In genomic region chr5:88145205-88145602, GRCh38 we compare ENCODE assay signal across 13 cellular contexts.
DNase-seq lines count a peak whose midpoint lies in the region; ATAC-seq and TF ChIP-seq lines count a peak whose summit lies in the region.
"Had no signal": no experiment of that assay in that cellular context is flagged by ENCODE, and none has a peak within 500 bp of the region (broad histone marks: within the 10 kb centered on the region; RNA-seq: fewer than 3 reads in every experiment).

No MANE protein-coding gene starts in this region.

- H3K4me1 ChIP-seq in fibroblast of lung (ENCODE audit: control insufficient read depth, extremely low read depth, insufficient read depth, low read length) (peaks cover 4% of the 10 kb centered on the region), trophoblast cell (ENCODE audit: control insufficient read depth in 1 of 2, insufficient read depth in 2 of 2, low read length in 2 of 2) (peaks cover 16 to 17% of the 10 kb centered on the region in 2 experiments)
- H3K4me1 ChIP-seq: BLaER1 treated with 17β-estradiol and CSF1 and Interleukin-3, amounts not matched to agents 10 nM and 100 nM had no signal

- peaks cover 2% of the 10 kb centered on the region for H4K20me1 ChIP-seq in fibroblast of lung (ENCODE audit: control insufficient read depth, extremely low read depth, insufficient read depth, low read length)

- no peak overlapping the region for H3K27ac Mint-ChIP-seq in CD4-positive, alpha-beta T cell
- no peak overlapping the region for H3K27ac Mint-ChIP-seq in T-helper 17 cell

- H2BK12ac ChIP-seq in trophoblast cell (ENCODE audit: low read length) = no peak overlapping the region

- peaks cover 6% of the 10 kb centered on the region for H3K9me3 Mint-ChIP-seq in CD4-positive, alpha-beta T cell

- H3K79me2 ChIP-seq in fibroblast of lung (ENCODE audit: control insufficient read depth, insufficient read depth, low read length) (no peaks in the 10 kb centered on the region), trophoblast cell (ENCODE audit: control insufficient read depth, insufficient read depth, low read length, poor library complexity) (no peaks in the 10 kb centered on the region)

- H2BK120ac ChIP-seq in trophoblast cell (ENCODE audit: insufficient read depth, low read length, poor library complexity) = no peak overlapping the region

- H3K14ac ChIP-seq in trophoblast cell (ENCODE audit: low read length) = no peak overlapping the region

- peaks cover 8% of the 10 kb centered on the region for H3K4me1 Mint-ChIP-seq in CD4-positive, alpha-beta T cell (ENCODE audit: low read depth)
- peaks cover 9% of the 10 kb centered on the region for H3K4me1 Mint-ChIP-seq in T-helper 17 cell

- H3K9ac ChIP-seq in fibroblast of lung (ENCODE audit: insufficient read depth, low read length) (no peak overlapping the region), trophoblast cell (ENCODE audit: low read length) (no peak overlapping the region)
- H3K9ac ChIP-seq: BLaER1 treated with 17β-estradiol and CSF1 and Interleukin-3, amounts not matched to agents 10 nM and 100 nM had no signal

- H3K23ac ChIP-seq in trophoblast cell (ENCODE audit: low read length) = no peak overlapping the region

- no peak overlapping the region for H3K27ac ChIP-seq in CD4-positive, alpha-beta T cell (ENCODE audit: low read depth, low read length)
- H3K27ac ChIP-seq in fibroblast of lung (ENCODE audit: insufficient read depth, low read length) (no peak overlapping the region), trophoblast cell (ENCODE audit: low read depth, low read length) (no peak overlapping the region)
- H3K27ac ChIP-seq: BLaER1 treated with 17β-estradiol and CSF1 and Interleukin-3, amounts not matched to agents 10 nM and 100 nM; body of pancreas; esophagus squamous epithelium had no signal

- POLR2A ChIA-PET in CD4-positive, alpha-beta T cell (lab: Charles Lee) = interaction anchor here (1.0 kb wide), 1 partner anchor 32 kb away, joined by 3 read pairs; no protein-coding TSS in a partner anchor

- DNase-seq in CD4-positive, alpha-beta T cell = no peak
- no peak for DNase-seq in T-helper 17 cell
- DNase-seq in fibroblast of lung (ENCODE audit: low read depth in 2 of 2) = no peak
- DNase-seq in trophoblast cell = no peak
- DNase-seq in erythroblast (lab: John Stamatoyannopoulos, UW) = no peak
- DNase-seq in NCI-H1417 treated with DMSO at 0.1 percent for 48 hours (lab: John Stamatoyannopoulos, UW) = no peak
- no peak for DNase-seq in HK-2 (ENCODE audit: unreplicated experiment)
- DNase-seq in activated CD8-positive, alpha-beta memory T cell treated with anti-CD3 and anti-CD28 coated beads, Interleukin-2, amount 50 U/mL, for 4 hours = no peak
- DNase-seq: activated CD4-positive, alpha-beta T cell treated with anti-CD3 and anti-CD28 coated beads, Interleukin-2, amount 50 U/mL, for 1 hour; esophagus squamous epithelium; SIG-M5 had no signal

- H4K91ac ChIP-seq in trophoblast cell (ENCODE audit: low read depth, low read length) = no peak overlapping the region

- H4K12ac ChIP-seq in trophoblast cell (ENCODE audit: low read depth, low read length) = no peak overlapping the region

- no peak for TF ChIP-seq CTCF in CD4-positive, alpha-beta T cell (IDR thresholded peaks at IDR 0.05)
- TF ChIP-seq CTCF in fibroblast of lung (conservative IDR thresholded peaks at IDR 0.05 in 1 of 2, IDR thresholded peaks at IDR 0.05 in 1 of 2; ENCODE audit: low read depth in 1 of 2, low read length in 2 of 2) = no peak

- no peak overlapping the region for H2AFZ ChIP-seq in fibroblast of lung (ENCODE audit: low read length)
- H2AFZ ChIP-seq in trophoblast cell (ENCODE audit: insufficient read depth, low read length, poor library complexity) = no peak overlapping the region

- H2AK5ac ChIP-seq in trophoblast cell (ENCODE audit: low read length) = no peak overlapping the region

- CTCF ChIA-PET in CD4-positive, alpha-beta T cell (lab: Charles Lee) = no interaction called here

- H3K4me3 ChIP-seq in fibroblast of lung (replicated peaks in 1 of 4; ENCODE audit: control extremely low read depth in 1 of 4, insufficient read depth in 1 of 4, low read depth in 3 of 4, low read length in 4 of 4) (peak overlapping the region in 3 of 4 experiments; percentile 8 to 33 (median 32)), trophoblast cell (ENCODE audit: low read depth, low read length) (no peak overlapping the region)
- H3K4me3 ChIP-seq: BLaER1 treated with 17β-estradiol and CSF1 and Interleukin-3, amounts not matched to agents 10 nM and 100 nM; body of pancreas had no signal

- no peaks in the 10 kb centered on the region for H3K36me3 Mint-ChIP-seq in CD4-positive, alpha-beta T cell (ENCODE audit: low read depth)
- H3K36me3 Mint-ChIP-seq in T-helper 17 cell (ENCODE audit: low read depth) = no peaks in the 10 kb centered on the region

- H3K4ac ChIP-seq in trophoblast cell (ENCODE audit: low read depth, low read length) = no peak overlapping the region

- peak overlapping the region; percentile 57 for H3K4me3 Mint-ChIP-seq in CD4-positive, alpha-beta T cell
- peak overlapping the region; percentile 34 for H3K4me3 Mint-ChIP-seq in T-helper 17 cell

- H3K27me3 Mint-ChIP-seq in CD4-positive, alpha-beta T cell = peaks cover 30% of the 10 kb centered on the region
- peaks cover 37% of the 10 kb centered on the region for H3K27me3 Mint-ChIP-seq in T-helper 17 cell

- H3K27me3 ChIP-seq in CD4-positive, alpha-beta T cell (ENCODE audit: control insufficient read depth, insufficient read depth, low read length) = peaks cover 74% of the 10 kb centered on the region
- H3K27me3 ChIP-seq in fibroblast of lung (ENCODE audit: control insufficient read depth, insufficient read depth, low read length) (peaks cover 34% of the 10 kb centered on the region), trophoblast cell (ENCODE audit: insufficient read depth, low read length) (peaks cover 26% of the 10 kb centered on the region)

- H3K18ac ChIP-seq in trophoblast cell (ENCODE audit: low read length) = no peak overlapping the region

- intact Hi-C loops in CD4-positive, alpha-beta T cell (cut with DNase I, micrococcal nuclease) = loop anchor here in 1 of 2 experiments (10.0 kb wide), 1 partner anchor 120 kb away; the partner anchor contains the start of gene TMEM161B

- no peak overlapping the region for H2BK5ac ChIP-seq in trophoblast cell (ENCODE audit: low read depth, low read length, poor library complexity)

- H4K8ac ChIP-seq in trophoblast cell (ENCODE audit: low read depth, low read length) = peak overlapping the region; percentile 23

- H3K36me3 ChIP-seq in fibroblast of lung (ENCODE audit: control insufficient read depth, insufficient read depth, low read length) (no peaks in the 10 kb centered on the region), trophoblast cell (ENCODE audit: control insufficient read depth in 1 of 2, insufficient read depth in 2 of 2, low read length in 2 of 2) (no peaks in the 10 kb centered on the region)
- H3K36me3 ChIP-seq: BLaER1 treated with 17β-estradiol and CSF1 and Interleukin-3, amounts not matched to agents 10 nM and 100 nM; esophagus squamous epithelium had no signal

- TF ChIP-seq POLR2A in erythroblast (IDR thresholded peaks at IDR 0.05; ENCODE audit: low read length) = no peak

- H3K4me2 ChIP-seq in fibroblast of lung (ENCODE audit: extremely low read depth, insufficient read depth, low read length) (peak overlapping the region; percentile 20), trophoblast cell (ENCODE audit: low read length) (peak overlapping the region; percentile 61)
- H3K4me2 ChIP-seq: BLaER1 treated with 17β-estradiol and CSF1 and Interleukin-3, amounts not matched to agents 10 nM and 100 nM had no signal

- no peak for ATAC-seq in CD4-positive, alpha-beta T cell (ENCODE audit: poor library complexity)
- ATAC-seq in T-helper 17 cell = no peak
- ATAC-seq: body of pancreas had no signal

- peaks cover 2% of the 10 kb centered on the region for H3K79me1 ChIP-seq in trophoblast cell (ENCODE audit: low read length)

- WGBS in trophoblast cell (ENCODE audit: extremely low coverage, insufficient coverage, insufficient read length) = no CpG with 5 or more reads among the region's 17 CpGs

- peaks cover 21% of the 10 kb centered on the region for H3K9me3 ChIP-seq in CD4-positive, alpha-beta T cell (ENCODE audit: control insufficient read depth, low read length)
- H3K9me3 ChIP-seq in T-helper 17 cell (ENCODE audit: control insufficient read depth, low read length, poor library complexity, severe bottlenecking) (peaks cover 7% of the 10 kb centered on the region), fibroblast of lung (ENCODE audit: control insufficient read depth, insufficient read depth, low read depth, low read length) (no peaks in the 10 kb centered on the region), trophoblast cell (ENCODE audit: insufficient read depth, low read depth, low read length) (no peaks in the 10 kb centered on the region)
- H3K9me3 ChIP-seq: body of pancreas, esophagus squamous epithelium had no signal
